In genomic region chr7:4162845-4163564, GRCh38 we compare ENCODE assay signal across 2 cellular contexts.
TF ChIP-seq lines count a peak whose summit lies in the region.

No MANE protein-coding gene starts in this region.

TF ChIP-seq in H1, 55 proteins besides CTCF, POLR2A, EP300 and RAD21:
- TF ChIP-seq YY1 (IDR thresholded peaks at IDR 0.05; ENCODE audit: low read depth, low read length) (no peak), CHD7 (IDR thresholded peaks at IDR 0.05; ENCODE audit: insufficient replicate concordance, low read length) (no peak), RBBP5 (IDR thresholded peaks at IDR 0.05; ENCODE audit: borderline replicate concordance, low read depth, low read length) (no peak)
TF ChIP-seq in H1: peak in this region for 0.

TF ChIP-seq in GM23338, 12 proteins besides CTCF, POLR2A, EP300 and RAD21:
- TF ChIP-seq JUNB (IDR thresholded peaks at IDR 0.05; ENCODE audit: unreplicated experiment) (no peak), NANOG (IDR thresholded peaks at IDR 0.05; ENCODE audit: borderline replicate concordance) (no peak), POLR2AphosphoS5 (IDR thresholded peaks at IDR 0.05; ENCODE audit: low read depth) (no peak), ZNF462 (CRISPR knock-in tag; IDR thresholded peaks at IDR 0.05) (no peak), ZNF114 (CRISPR knock-in tag; IDR thresholded peaks at IDR 0.05) (no peak), STAT1 (IDR thresholded peaks at IDR 0.05; ENCODE audit: unreplicated experiment) (no peak), EZH2phosphoT487 (IDR thresholded peaks at IDR 0.05; ENCODE audit: unreplicated experiment) (no peak), REST (IDR thresholded peaks at IDR 0.05; ENCODE audit: unreplicated experiment) (no peak), ZNF331 (CRISPR knock-in tag; IDR thresholded peaks at IDR 0.05; ENCODE audit: low read depth) (no peak), CREB1 (CRISPR knock-in tag; IDR thresholded peaks at IDR 0.05; ENCODE audit: low read depth) (no peak), ETS1 (IDR thresholded peaks at IDR 0.05) (no peak), EZH2 (IDR thresholded peaks at IDR 0.05; ENCODE audit: low read depth, unreplicated experiment) (no peak)
